In genomic region chr11:13118194-13118593, GRCh38 we compare ENCODE assay signal across 12 cellular contexts.
DNase-seq lines count a peak whose midpoint lies in the region; TF ChIP-seq lines count a peak whose summit lies in the region.
"Had no signal": no experiment of that assay in that cellular context is flagged by ENCODE, and none has a peak within 500 bp of the region (broad histone marks: within the 10 kb centered on the region; RNA-seq: fewer than 3 reads in every experiment).

No MANE protein-coding gene starts in this region.

- DNase-seq in AG04449 (ENCODE audit: low read depth, low spot score) = peak; percentile 95
- peak; percentile 80 for DNase-seq in HK-2 (ENCODE audit: unreplicated experiment)
- DNase-seq in amniotic epithelial cell (ENCODE audit: low read depth) = peak; percentile 98
- peak; percentile 93 for DNase-seq in iris pigment epithelial cell (ENCODE audit: low read depth)
- DNase-seq in NCI-H2171 treated with DMSO at 0.1 percent for 48 hours (lab: John Stamatoyannopoulos, UW) = no peak
- DNase-seq in GM10248 (ENCODE audit: extremely low spot score) = no peak
- DNase-seq in NCI-H1417 (lab: John Stamatoyannopoulos, UW) = no peak
- no peak for DNase-seq in activated CD4-positive, alpha-beta T cell treated with anti-CD3 and anti-CD28 coated beads, Interleukin-2, amount 10 ng/mL, durations not matched to agents 7 days and 5 days
- DNase-seq: activated CD8-positive, alpha-beta T cell treated with anti-CD3 and anti-CD28 coated beads, Interleukin-2, amount 10 ng/mL, durations not matched to agents 7 days and 5 days; transverse colon had no signal

- H3K4me3 ChIP-seq in AG04449 (ENCODE audit: low read depth, low read length) = no peak overlapping the region
- H3K4me3 ChIP-seq: GM12878, transverse colon had no signal

- CTCF ChIA-PET in AG04449 (lab: Yijun Ruan, JAX) = interaction anchor here (1.4 kb wide), 1 partner anchor 155 kb away, joined by 3 read pairs; no protein-coding TSS in a partner anchor
- CTCF ChIA-PET in GM10248 (lab: Yijun Ruan, JAX) = no interaction called here
- CTCF ChIA-PET in activated CD4-positive, alpha-beta T cell treated with anti-CD3 and anti-CD28 coated beads, Interleukin-2, amount 10 ng/mL, durations not matched to agents 7 days and 5 days (lab: Charles Lee) = no interaction called here

- peaks cover 34% of the 10 kb centered on the region for H3K27me3 Mint-ChIP-seq in activated CD4-positive, alpha-beta T cell treated with anti-CD3 and anti-CD28 coated beads, Interleukin-2, amount 10 ng/mL, durations not matched to agents 7 days and 5 days

- no peaks in the 10 kb centered on the region for H3K4me1 Mint-ChIP-seq in activated CD4-positive, alpha-beta T cell treated with anti-CD3 and anti-CD28 coated beads, Interleukin-2, amount 10 ng/mL, durations not matched to agents 7 days and 5 days

- H3K4me3 Mint-ChIP-seq in activated CD4-positive, alpha-beta T cell treated with anti-CD3 and anti-CD28 coated beads, Interleukin-2, amount 10 ng/mL, durations not matched to agents 7 days and 5 days = no peak overlapping the region
- H3K4me3 Mint-ChIP-seq: activated CD8-positive, alpha-beta T cell treated with anti-CD3 and anti-CD28 coated beads, Interleukin-2, amount 10 ng/mL, durations not matched to agents 7 days and 5 days had no signal

- no peaks in the 10 kb centered on the region for H3K9me3 Mint-ChIP-seq in activated CD4-positive, alpha-beta T cell treated with anti-CD3 and anti-CD28 coated beads, Interleukin-2, amount 10 ng/mL, durations not matched to agents 7 days and 5 days

- H3K36me3 Mint-ChIP-seq in activated CD4-positive, alpha-beta T cell treated with anti-CD3 and anti-CD28 coated beads, Interleukin-2, amount 10 ng/mL, durations not matched to agents 7 days and 5 days (ENCODE audit: low read depth) = no peaks in the 10 kb centered on the region

- POLR2A ChIA-PET in AG04449 (lab: Yijun Ruan, JAX) = interaction anchor here (0.6 to 0.7 kb wide), 2 partner anchors 51 to 64 kb away, joined by 3 read pairs; no protein-coding TSS in a partner anchor
- POLR2A ChIA-PET in GM10248 (lab: Yijun Ruan, JAX) = no interaction called here
- POLR2A ChIA-PET in activated CD4-positive, alpha-beta T cell treated with anti-CD3 and anti-CD28 coated beads, Interleukin-2, amount 10 ng/mL, durations not matched to agents 7 days and 5 days (lab: Charles Lee) = no interaction called here

- TF ChIP-seq CTCF in AG04449 (IDR thresholded peaks at IDR 0.05; ENCODE audit: insufficient read depth, low read length, missing control alignments) (no peak), GM10248 (IDR thresholded peaks at IDR 0.05; ENCODE audit: control extremely low read depth, extremely low read depth, low read depth, missing control alignments) (no peak)

- no peak overlapping the region for H3K27ac Mint-ChIP-seq in activated CD4-positive, alpha-beta T cell treated with anti-CD3 and anti-CD28 coated beads, Interleukin-2, amount 10 ng/mL, durations not matched to agents 7 days and 5 days
- H3K27ac Mint-ChIP-seq: activated CD8-positive, alpha-beta T cell treated with anti-CD3 and anti-CD28 coated beads, Interleukin-2, amount 10 ng/mL, durations not matched to agents 7 days and 5 days; activated naive CD4-positive, alpha-beta T cell treated with anti-CD3 and anti-CD28 coated beads, Interleukin-2, amount 50 U/mL, for 72 hours had no signal

Comparison
In these comparisons a context has a peak if more than half of its experiments do, and no peak if none do; other contexts are left out.
1. DNase-seq: peak in AG04449 (single experiment), HK-2 (single experiment), amniotic epithelial cell (single experiment) and iris pigment epithelial cell (single experiment); none in NCI-H2171 treated with DMSO at 0.1 percent for 48 hours (single experiment), GM10248 (single experiment), NCI-H1417 (0 of 3) and activated CD4-positive, alpha-beta T cell treated with anti-CD3 and anti-CD28 coated beads, Interleukin-2, amount 10 ng/mL, durations not matched to agents 7 days and 5 days (single experiment).